In the genomic region with DNA sequence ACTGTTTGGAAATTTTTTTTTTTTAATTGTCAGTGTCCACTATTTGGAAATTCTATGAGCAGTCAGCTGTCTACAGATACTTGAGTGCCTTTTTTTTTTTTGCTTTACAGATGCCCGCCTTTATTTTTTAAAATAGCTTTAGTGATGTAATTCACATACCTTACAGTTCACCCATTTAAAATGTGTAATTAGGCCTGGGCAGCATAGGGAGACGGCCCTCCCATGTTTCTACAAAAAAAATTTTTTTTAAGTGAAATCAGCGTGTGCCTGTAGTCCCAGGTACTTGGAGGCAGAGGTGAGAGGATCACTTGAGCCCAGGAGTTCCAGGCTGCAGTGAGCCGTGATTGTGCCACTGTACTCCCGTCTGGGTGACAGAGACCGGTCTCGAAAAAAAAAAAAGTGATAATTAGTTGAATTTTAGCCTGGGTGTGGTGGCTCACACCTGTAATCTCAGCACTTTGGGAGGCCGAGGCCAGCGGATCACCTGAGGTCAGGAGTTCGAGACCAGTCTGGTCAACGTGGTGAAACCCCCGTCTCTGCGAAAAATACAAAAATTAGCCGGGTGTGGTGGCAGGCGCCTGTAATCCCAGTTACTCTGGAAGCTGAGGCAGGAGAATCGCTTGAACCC, we compare ENCODE assay signal across 1 cellular context.
A peak's percentile ranks its signal among the peaks of the same experiment; 100 is the strongest.
TF ChIP-seq lines count a peak whose summit lies in the region.

No MANE protein-coding gene starts in this region.

TF ChIP-seq in HepG2, 621 proteins besides CTCF, POLR2A, EP300 and RAD21 (continued from another document):
- TF ChIP-seq MATR3 (CRISPR knock-in tag; IDR thresholded peaks at IDR 0.05) (no peak), ZNF687 (CRISPR knock-in tag; IDR thresholded peaks at IDR 0.05) (peak; percentile 20; the same call in 1 of the 2 replicates), ZNF335 (CRISPR knock-in tag; IDR thresholded peaks at IDR 0.05) (no peak), ZNF460 (CRISPR knock-in tag; IDR thresholded peaks at IDR 0.05; ENCODE audit: borderline replicate concordance) (peak; percentile 76), ZNF703 (CRISPR knock-in tag; IDR thresholded peaks at IDR 0.05; ENCODE audit: borderline replicate concordance) (no peak), ZFP37 (CRISPR knock-in tag; IDR thresholded peaks at IDR 0.05; ENCODE audit: borderline replicate concordance) (no peak), NRL (CRISPR knock-in tag; IDR thresholded peaks at IDR 0.05; ENCODE audit: borderline replicate concordance) (0 out of 2 replicates have a peak, but pooled peaks have one; percentile 30), ZBTB38 (CRISPR knock-in tag; IDR thresholded peaks at IDR 0.05) (peak; percentile 90), ZNF710 (CRISPR knock-in tag; IDR thresholded peaks at IDR 0.05; ENCODE audit: borderline replicate concordance) (no peak), SOX6 (IDR thresholded peaks at IDR 0.05) (no peak), SOX6 (CRISPR knock-in tag; IDR thresholded peaks at IDR 0.05) (no peak)
- TF ChIP-seq, protein P1, sequence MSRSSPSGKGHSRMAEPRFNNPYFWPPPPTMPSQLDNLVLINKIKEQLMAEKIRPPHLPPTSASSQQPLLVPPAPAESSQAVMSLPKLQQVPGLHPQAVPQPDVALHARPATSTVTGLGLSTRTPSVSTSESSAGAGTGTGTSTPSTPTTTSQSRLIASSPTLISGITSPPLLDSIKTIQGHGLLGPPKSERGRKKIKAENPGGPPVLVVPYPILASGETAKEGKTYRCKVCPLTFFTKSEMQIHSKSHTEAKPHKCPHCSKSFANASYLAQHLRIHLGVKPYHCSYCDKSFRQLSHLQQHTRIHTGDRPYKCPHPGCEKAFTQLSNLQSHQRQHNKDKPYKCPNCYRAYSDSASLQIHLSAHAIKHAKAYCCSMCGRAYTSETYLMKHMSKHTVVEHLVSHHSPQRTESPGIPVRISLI (CRISPR knock-in tag; IDR thresholded peaks at IDR 0.05; ENCODE audit: borderline replicate concordance) = 0 out of 2 replicates have a peak, but pooled peaks have one; percentile 13
